12 cellular contexts compared by ENCODE assay signal in genomic region chr1:91651671-91652071, GRCh38.
DNase-seq lines count a peak whose midpoint lies in the region; ATAC-seq and TF ChIP-seq lines count a peak whose summit lies in the region.
"Had no signal": no experiment of that assay in that cellular context is flagged by ENCODE, and none has a peak within 500 bp of the region (broad histone marks: within the 10 kb centered on the region; RNA-seq: fewer than 3 reads in every experiment).

No MANE protein-coding gene starts in this region.

- TF ChIP-seq CTCF in WTC11 (IDR thresholded peaks at IDR 0.05) = no peak
- no peak for TF ChIP-seq CTCF in OCI-LY7 (conservative IDR thresholded peaks at IDR 0.05; ENCODE audit: low read length)

- no peak overlapping the region for H3K27ac Mint-ChIP-seq in WTC11
- H3K27ac Mint-ChIP-seq: CD14-positive monocyte; dendritic cell treated with granulocyte-macrophage colony-stimulating factor and Interleukin-4, amounts not matched to agents 40 ng/mL and 50 ng/mL, for 4 days; IgD-negative memory B cell had no signal

- H4K20me1 ChIP-seq in BLaER1 treated with 17β-estradiol and CSF1 and Interleukin-3, amounts not matched to agents 10 nM and 100 nM = no peaks in the 10 kb centered on the region
- no peaks in the 10 kb centered on the region for H4K20me1 ChIP-seq in OCI-LY7 (ENCODE audit: insufficient read depth, low read length)

- H3K4me2 ChIP-seq in BLaER1 treated with 17β-estradiol and CSF1 and Interleukin-3, amounts not matched to agents 10 nM and 100 nM = peak overlapping the region; percentile 50 to 88 (median 78); a peak in 20 of 22 replicates
- no peak overlapping the region for H3K4me2 ChIP-seq in OCI-LY7 (ENCODE audit: low read length)

- H3K79me2 ChIP-seq in OCI-LY7 (ENCODE audit: insufficient read depth, low read depth, low read length) = no peaks in the 10 kb centered on the region

- BruUV-seq in OCI-LY7 (replicated peaks; lab: Mats Ljungman, UMichigan) = no TSS peak

- H3K9me3 ChIP-seq in BLaER1 treated with 17β-estradiol and CSF1 and Interleukin-3, amounts not matched to agents 10 nM and 100 nM (replicated peaks in 1 of 11) = peaks cover 11 to 19% (median 14%) of the 10 kb centered on the region in 11 experiments; a peak in 16 of 22 replicates
- no peaks in the 10 kb centered on the region for H3K9me3 ChIP-seq in OCI-LY7 (ENCODE audit: low read length)

- DNase-seq in WTC11 (ENCODE audit: low spot score) = peak; percentile 17
- peak; percentile 70 for DNase-seq in Right ventricle myocardium superior
- peak; percentile 46 for DNase-seq in pulmonary artery endothelial cell (ENCODE audit: low read depth, low spot score)
- DNase-seq in OCI-LY7 (ENCODE audit: low spot score) = no peak
- DNase-seq in activated T-cell treated with anti-CD3 and anti-CD28 coated beads, Interleukin-2, amount 50 U/mL, for 48 hours = no peak
- no peak for DNase-seq in DMS79 (lab: John Stamatoyannopoulos, UW)
- DNase-seq: activated CD4-positive, alpha-beta T cell treated with anti-CD3 and anti-CD28 coated beads, Interleukin-2, amount 50 U/mL, for 1 hour had no signal

- no peak overlapping the region for H3K9ac ChIP-seq in BLaER1 treated with 17β-estradiol and CSF1 and Interleukin-3, amounts not matched to agents 10 nM and 100 nM

- H3K4me3 ChIP-seq in BLaER1 treated with 17β-estradiol and CSF1 and Interleukin-3, amounts not matched to agents 10 nM and 100 nM = no peak overlapping the region
- H3K4me3 ChIP-seq in OCI-LY7 (ENCODE audit: low read depth, low read length, poor library complexity, severe bottlenecking) = no peak overlapping the region

- intact Hi-C loops in Right ventricle myocardium superior (cut with DNase I) = loop anchor here (2.0 kb wide), 1 partner anchor 71 kb away; no protein-coding TSS in a partner anchor
- intact Hi-C loops in OCI-LY7 (cut with micrococcal nuclease; ENCODE audit: unreplicated experiment) = no loop called here

- H3K27ac ChIP-seq in BLaER1 treated with 17β-estradiol and CSF1 and Interleukin-3, amounts not matched to agents 10 nM and 100 nM = peak overlapping the region in 2 of 11 experiments; percentile 65 to 71; a peak in 2 of 22 replicates
- H3K27ac ChIP-seq in OCI-LY7 (ENCODE audit: low read depth, low read length, poor library complexity, severe bottlenecking) = no peak overlapping the region

- peaks cover 16% of the 10 kb centered on the region for H3K9me3 Mint-ChIP-seq in WTC11
- H3K9me3 Mint-ChIP-seq: IgD-negative memory B cell had no signal

- H3K36me3 ChIP-seq in BLaER1 treated with 17β-estradiol and CSF1 and Interleukin-3, amounts not matched to agents 10 nM and 100 nM = no peaks in the 10 kb centered on the region
- no peaks in the 10 kb centered on the region for H3K36me3 ChIP-seq in OCI-LY7 (ENCODE audit: insufficient read depth, low read length)

- no peaks in the 10 kb centered on the region for H3K27me3 Mint-ChIP-seq in WTC11 (ENCODE audit: low read depth)
- H3K27me3 Mint-ChIP-seq: IgD-negative memory B cell had no signal

- no peak overlapping the region for H2AFZ ChIP-seq in OCI-LY7 (ENCODE audit: low read length)

- H3K27me3 ChIP-seq in BLaER1 treated with 17β-estradiol and CSF1 and Interleukin-3, amounts not matched to agents 10 nM and 100 nM = no peaks in the 10 kb centered on the region

- peaks cover 11% of the 10 kb centered on the region for H3K4me1 Mint-ChIP-seq in WTC11

- CTCF ChIA-PET in WTC11 (lab: Charles Lee) (no interaction called here), OCI-LY7 (lab: Charles Lee; ENCODE audit: unreplicated experiment) (no interaction called here)

- no peak overlapping the region for H3K4me3 Mint-ChIP-seq in WTC11
- H3K4me3 Mint-ChIP-seq: CD14-positive monocyte; dendritic cell treated with granulocyte-macrophage colony-stimulating factor and Interleukin-4, amounts not matched to agents 40 ng/mL and 50 ng/mL, for 4 days; IgD-negative memory B cell had no signal

- POLR2A ChIA-PET in WTC11 (lab: Charles Lee) = no interaction called here
- POLR2A ChIA-PET in OCI-LY7 (lab: Charles Lee) = no interaction called here

- peaks cover 42 to 72% (median 70%) of the 10 kb centered on the region in 10 experiments for H3K4me1 ChIP-seq in BLaER1 treated with 17β-estradiol and CSF1 and Interleukin-3, amounts not matched to agents 10 nM and 100 nM
- H3K4me1 ChIP-seq in OCI-LY7 (ENCODE audit: insufficient read depth, low read length, poor library complexity, severe bottlenecking) = peaks cover 9% of the 10 kb centered on the region

- H3K36me3 Mint-ChIP-seq in WTC11 = no peaks in the 10 kb centered on the region
- H3K36me3 Mint-ChIP-seq: CD14-positive monocyte, IgD-negative memory B cell had no signal

- no peaks in the 10 kb centered on the region for H3K9me2 ChIP-seq in OCI-LY7 (ENCODE audit: insufficient read depth, low read length)

- ATAC-seq in WTC11 = peak; percentile 68
- peak; percentile 71 for ATAC-seq in Right ventricle myocardium superior (ENCODE audit: poor library complexity)
- ATAC-seq in GM19463 (IDR thresholded peaks at IDR 0.05; ENCODE audit: unreplicated experiment) = no peak

TF ChIP-seq in WTC11, 78 proteins besides CTCF, POLR2A, EP300 and RAD21:
- TF ChIP-seq USF1 (CRISPR knock-in tag; IDR thresholded peaks at IDR 0.05) = peak; percentile 72
- no peak for TF ChIP-seq ZBTB43 (CRISPR knock-in tag; IDR thresholded peaks at IDR 0.05)
- peak; percentile 83 for TF ChIP-seq USF2 (CRISPR knock-in tag; IDR thresholded peaks at IDR 0.05)

Comparison
In these comparisons a context has a peak if more than half of its experiments do, and no peak if none do; other contexts are left out.
1. DNase-seq: peak in WTC11 (single experiment), Right ventricle myocardium superior (single experiment) and pulmonary artery endothelial cell (single experiment); none in OCI-LY7 (single experiment), activated T-cell treated with anti-CD3 and anti-CD28 coated beads, Interleukin-2, amount 50 U/mL, for 48 hours (0 of 2) and DMS79 (single experiment).